27 cellular contexts compared by ENCODE assay signal in the genomic region with DNA sequence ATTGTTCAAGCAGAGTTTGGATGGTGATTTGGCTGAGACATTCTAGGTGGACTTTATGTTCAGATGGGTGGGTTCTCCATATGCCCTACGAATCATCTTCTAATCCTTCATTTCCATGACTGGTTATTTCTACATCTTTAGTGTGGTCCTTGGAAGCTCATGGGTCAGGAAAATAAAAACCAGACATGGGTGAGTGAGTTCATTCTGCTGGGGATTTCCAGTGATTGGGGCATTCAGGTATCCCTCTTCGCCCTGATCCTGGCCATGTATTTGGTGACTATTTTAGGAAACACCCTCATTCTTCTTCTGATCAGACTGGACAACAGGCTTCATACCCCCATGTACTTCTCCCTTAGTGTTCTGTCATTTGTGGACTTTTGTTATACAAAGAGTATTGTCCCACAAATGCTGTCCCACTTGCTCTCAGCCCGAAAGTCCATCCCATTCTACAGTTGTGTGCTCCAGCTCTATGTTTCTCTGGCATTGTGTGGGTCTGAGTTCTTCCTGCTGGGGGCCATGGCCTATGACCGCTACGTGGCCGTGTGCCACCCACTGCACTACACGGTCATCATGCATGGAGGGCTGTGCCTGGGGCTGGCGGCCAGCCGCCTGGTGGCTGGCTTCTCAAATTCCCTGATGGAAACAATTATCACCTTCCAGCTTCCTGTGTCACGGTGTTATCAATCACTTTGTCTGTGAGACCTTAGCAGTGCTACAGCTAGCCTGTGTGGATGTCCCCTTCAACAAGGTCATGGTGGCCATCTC. TPM values are rescaled to one million over a fixed set of nuclear protein-coding genes. Genes with fewer than 3 reads are reported as not detected.
DNase-seq lines count a peak whose midpoint lies in the region; ATAC-seq, FAIRE-seq and TF ChIP-seq lines count a peak whose summit lies in the region.
"Had no signal": no experiment of that assay in that cellular context is flagged by ENCODE, and none has a peak within 500 bp of the region (broad histone marks: within the 10 kb centered on the region; RNA-seq: fewer than 3 reads in every experiment).

No MANE protein-coding gene starts in this region.

- H3K9me3 ChIP-seq in mammary epithelial cell (replicated peaks; ENCODE audit: insufficient read depth, low read length): no peaks in the 10 kb centered on the region
- H3K9me3 ChIP-seq in breast epithelium: no peaks in the 10 kb centered on the region
- no peaks in the 10 kb centered on the region for H3K9me3 ChIP-seq in astrocyte (ENCODE audit: insufficient read depth, low read depth, low read length)
- H3K9me3 ChIP-seq in Peyer's patch: no peaks in the 10 kb centered on the region
- H3K9me3 ChIP-seq in adrenal gland (replicated peaks in 1 of 3): no peaks in the 10 kb centered on the region
- H3K9me3 ChIP-seq: BE2C, MG63 had no signal

- no peaks in the 10 kb centered on the region for H3K27me3 Mint-ChIP-seq in astrocyte (ENCODE audit: low read depth, unreplicated experiment)

- peaks cover 22% of the 10 kb centered on the region for H3K4me1 Mint-ChIP-seq in astrocyte (ENCODE audit: low read depth, unreplicated experiment)
- H3K4me1 Mint-ChIP-seq: CD4-positive, CD25-positive, alpha-beta regulatory T cell had no signal

- BruUV-seq in mammary epithelial cell (replicated peaks; lab: Mats Ljungman, UMichigan): no TSS peak

- CTCF ChIA-PET in mammary epithelial cell (lab: Charles Lee; ENCODE audit: low non-redundant PET): no interaction called here

- H3K27me3 ChIP-seq in mammary epithelial cell (ENCODE audit: insufficient read depth, low read length): no peaks in the 10 kb centered on the region
- H3K27me3 ChIP-seq in breast epithelium: no peaks in the 10 kb centered on the region
- H3K27me3 ChIP-seq in astrocyte (ENCODE audit: insufficient read depth, low read length): no peaks in the 10 kb centered on the region
- H3K27me3 ChIP-seq in Peyer's patch: no peaks in the 10 kb centered on the region
- no peaks in the 10 kb centered on the region for H3K27me3 ChIP-seq in adrenal gland
- H3K27me3 ChIP-seq: BE2C, MG63 had no signal

- dilution Hi-C loops in mammary epithelial cell (cut with HindIII; ENCODE audit: low sequenced_read_pairs): no loop called here

- H2AFZ ChIP-seq in mammary epithelial cell (ENCODE audit: low read depth, low read length): no peak overlapping the region
- no peak overlapping the region for H2AFZ ChIP-seq in astrocyte (ENCODE audit: low read depth, low read length)

- no peaks in the 10 kb centered on the region for H3K36me3 Mint-ChIP-seq in astrocyte (ENCODE audit: low read depth, unreplicated experiment)
- H3K36me3 Mint-ChIP-seq: CD4-positive, CD25-positive, alpha-beta regulatory T cell had no signal

- WGBS in mammary epithelial cell (ENCODE audit: low coverage, missing lambda C conversion rate): 94% methylated on average over 10 of the region's 10 CpGs
- WGBS in adrenal gland, 4 donors: 94 to 97% (median 96%) methylated on average over 10 of the region's 10 CpGs

- ATAC-seq in GM18858 (IDR thresholded peaks at IDR 0.05; ENCODE audit: unreplicated experiment): no peak

- H3K27ac Mint-ChIP-seq in astrocyte (ENCODE audit: unreplicated experiment): peak overlapping the region; percentile 68
- H3K27ac Mint-ChIP-seq: CD4-positive, CD25-positive, alpha-beta regulatory T cell had no signal

- H3K4me3 ChIP-seq in mammary epithelial cell (replicated peaks in 1 of 3; ENCODE audit: insufficient read depth in 1 of 3, low read depth in 2 of 3, low read length in 3 of 3) (no peak overlapping the region), breast epithelium (no peak overlapping the region), astrocyte (ENCODE audit: insufficient read depth, low read depth, low read length) (no peak overlapping the region), Peyer's patch (no peak overlapping the region), adrenal gland (no peak overlapping the region)
- H3K4me3 ChIP-seq: MG63, SK-N-MC had no signal

- H3K9ac ChIP-seq in mammary epithelial cell (ENCODE audit: insufficient read depth, low read length): no peak overlapping the region
- no peak overlapping the region for H3K9ac ChIP-seq in astrocyte (ENCODE audit: low read length)

- no peaks in the 10 kb centered on the region for H3K79me2 ChIP-seq in mammary epithelial cell (ENCODE audit: insufficient read depth, low read length)
- no peaks in the 10 kb centered on the region for H3K79me2 ChIP-seq in astrocyte (ENCODE audit: insufficient read depth, low read length)

- peaks cover 22% of the 10 kb centered on the region for H3K4me1 ChIP-seq in mammary epithelial cell (ENCODE audit: insufficient read depth, low read length)
- H3K4me1 ChIP-seq in breast epithelium: no peaks in the 10 kb centered on the region
- H3K4me1 ChIP-seq in astrocyte (ENCODE audit: insufficient read depth, low read length): no peaks in the 10 kb centered on the region
- no peaks in the 10 kb centered on the region for H3K4me1 ChIP-seq in Peyer's patch
- H3K4me1 ChIP-seq in adrenal gland (replicated peaks in 1 of 2): no peaks in the 10 kb centered on the region
- H3K4me1 ChIP-seq: BE2C had no signal

- H3K36me3 ChIP-seq in mammary epithelial cell (ENCODE audit: insufficient read depth, low read length) (no peaks in the 10 kb centered on the region), breast epithelium (no peaks in the 10 kb centered on the region), astrocyte (ENCODE audit: insufficient read depth, low read length) (no peaks in the 10 kb centered on the region), Peyer's patch (no peaks in the 10 kb centered on the region), adrenal gland (replicated peaks in 1 of 2) (no peaks in the 10 kb centered on the region)
- H3K36me3 ChIP-seq: BE2C, MG63 had no signal

- H4K20me1 ChIP-seq in mammary epithelial cell (ENCODE audit: insufficient read depth, low read length) (no peaks in the 10 kb centered on the region), astrocyte (ENCODE audit: insufficient read depth, low read length) (no peaks in the 10 kb centered on the region)

- no peak overlapping the region for H3K4me3 Mint-ChIP-seq in astrocyte (ENCODE audit: unreplicated experiment)
- H3K4me3 Mint-ChIP-seq: HFFc6 had no signal

- intact Hi-C loops in mammary epithelial cell (cut with micrococcal nuclease): no loop called here
- intact Hi-C loops in breast epithelium (cut with DNase I; ENCODE audit: low total_unique reads): no loop called here
- intact Hi-C loops in adrenal gland (cut with DNase I): no loop called here

- DNase-seq in mammary epithelial cell (peak; percentile 31), breast epithelium (ENCODE audit: low spot score in 2 of 2) (no peak), astrocyte (ENCODE audit: low read depth) (no peak), kidney tubule cell (ENCODE audit: low spot score) (peak; percentile 84), pons (ENCODE audit: low spot score) (no peak), Peyer's patch (no peak), adrenal gland (no peak)
- DNase-seq: BE2C; CD4-positive, CD25-positive, alpha-beta regulatory T cell; HFFc6; Karpas-422; MG63; NCI-H1092; NCI-H1436 treated with DMSO at 0.1 percent for 48 hours; NCI-H2029; NCI-H2171; NCI-H446; NCI-H69; NK-92 treated with Interleukin-12 subunit alpha and Interleukin-12 subunit beta, amount 100 ng/mL, for 24 hours; SHP77 had no signal

- in situ Hi-C loops in mammary epithelial cell (cut with MboI; ENCODE audit: low sequenced_read_pairs in 2 of 2): no loop called here

- TF ChIP-seq POLR2A in breast epithelium (IDR thresholded peaks at IDR 0.05) (no peak), Peyer's patch (IDR thresholded peaks at IDR 0.05) (no peak), adrenal gland (IDR thresholded peaks at IDR 0.05) (no peak)

- no peak for FAIRE-seq in astrocyte (lab: Jason Lieb, UNC)
- FAIRE-seq: GM12892 had no signal

- H3K9me3 Mint-ChIP-seq in astrocyte (ENCODE audit: unreplicated experiment): peaks cover 2% of the 10 kb centered on the region
- H3K9me3 Mint-ChIP-seq: HFFc6 had no signal

- H3K4me2 ChIP-seq in mammary epithelial cell (ENCODE audit: insufficient read depth, low read depth, low read length): no peak overlapping the region
- H3K4me2 ChIP-seq in astrocyte (ENCODE audit: low read length): no peak overlapping the region

- TF ChIP-seq CTCF in mammary epithelial cell (conservative IDR thresholded peaks at IDR 0.05 in 1 of 2, IDR thresholded peaks at IDR 0.05 in 1 of 2; ENCODE audit: extremely low read depth in 1 of 2, insufficient read depth in 1 of 2, low read depth in 1 of 2, low read length in 2 of 2) (no peak), breast epithelium (IDR thresholded peaks at IDR 0.05) (no peak), astrocyte (IDR thresholded peaks at IDR 0.05; ENCODE audit: insufficient read depth, low read depth, low read length) (no peak), Peyer's patch (IDR thresholded peaks at IDR 0.05) (no peak), adrenal gland (IDR thresholded peaks at IDR 0.05) (no peak)

- H3K27ac ChIP-seq in mammary epithelial cell (ENCODE audit: insufficient read depth, low read depth, low read length) (no peak overlapping the region), breast epithelium (no peak overlapping the region), astrocyte (ENCODE audit: low read depth, low read length) (no peak overlapping the region), Peyer's patch (no peak overlapping the region), adrenal gland (no peak overlapping the region)
- H3K27ac ChIP-seq: 22Rv1, HL-60, SK-N-MC had no signal

RNA-seq across cellular contexts. Expression of a gene that starts 19.2 kb away (rescaled TPM):
- not detected for total RNA-seq in mammary epithelial cell
- not detected for polyA plus RNA-seq in mammary epithelial cell
- not detected for polyA minus RNA-seq in mammary epithelial cell
- not detected for total RNA-seq in breast epithelium
- not detected in 2 replicates for total RNA-seq in astrocyte
- total RNA-seq in Peyer's patch: not detected
- not detected for total RNA-seq in adrenal gland
- under 1 TPM in 1 of 3 donors, not detected in 2; under 0.01 TPM for polyA plus RNA-seq in adrenal gland
- total RNA-seq: CD4-positive, CD25-positive, alpha-beta regulatory T cell; H4; HFFc6; HT1080 had no signal
- polyA plus RNA-seq: CD4-positive, CD25-positive, alpha-beta regulatory T cell had no signal

RNA-seq across cellular contexts. Expression of a gene that starts 26.3 kb away (rescaled TPM):
- total RNA-seq in mammary epithelial cell (not detected), breast epithelium (under 1 TPM in 1 of 3 donors, not detected in 2; 0.15 TPM), astrocyte (not detected in 2 replicates), Peyer's patch (not detected), adrenal gland (not detected)
- polyA plus RNA-seq in mammary epithelial cell (not detected), adrenal gland (not detected)
- polyA minus RNA-seq in mammary epithelial cell: not detected
- total RNA-seq: CD4-positive, CD25-positive, alpha-beta regulatory T cell; H4; HFFc6; HT1080 had no signal
- polyA plus RNA-seq: CD4-positive, CD25-positive, alpha-beta regulatory T cell had no signal

RNA-seq across cellular contexts. Expression of a gene that starts 45.9 kb away (rescaled TPM):
- total RNA-seq in mammary epithelial cell: under 1 TPM in 1 of 2 donors, not detected in 1; 0.17 TPM
- not detected for polyA plus RNA-seq in mammary epithelial cell
- not detected for polyA minus RNA-seq in mammary epithelial cell
- total RNA-seq in breast epithelium: not detected
- not detected in 2 replicates for total RNA-seq in astrocyte
- not detected for total RNA-seq in Peyer's patch
- not detected for total RNA-seq in adrenal gland
- polyA plus RNA-seq in adrenal gland: not detected
- total RNA-seq: CD4-positive, CD25-positive, alpha-beta regulatory T cell; H4; HFFc6; HT1080 had no signal
- polyA plus RNA-seq: CD4-positive, CD25-positive, alpha-beta regulatory T cell had no signal

Comparison
In these comparisons a context has a peak if more than half of its experiments do, and no peak if none do; other contexts are left out.
1. DNase-seq: peak in mammary epithelial cell (single experiment) and kidney tubule cell (single experiment); none in breast epithelium (0 of 2), astrocyte (single experiment), pons (single experiment), Peyer's patch (0 of 3) and adrenal gland (0 of 7).